ENCODE assay signal across 8 cellular contexts in genomic region chr15:98599911-98600685, GRCh38. TPM values are rescaled to one million over a fixed set of nuclear protein-coding genes. Genes with fewer than 3 reads are reported as not detected.
DNase-seq lines count a peak whose midpoint lies in the region; ATAC-seq lines count a peak whose summit lies in the region.

No MANE protein-coding gene starts in this region.

- peaks cover 16% of the 10 kb centered on the region for H3K4me1 Mint-ChIP-seq in T-helper 2 cell treated with Interferon-gamma antibody and Interleukin-4, amounts not matched to agents 5 μg/mL and 100 μg/mL, for 36 hours (ENCODE audit: low read depth)
- peaks cover 10% of the 10 kb centered on the region for H3K4me1 Mint-ChIP-seq in dendritic cell treated with granulocyte-macrophage colony-stimulating factor and Interleukin-4, amounts not matched to agents 40 ng/mL and 50 ng/mL, for 4 days (ENCODE audit: low read depth)
- H3K4me1 Mint-ChIP-seq in stimulated activated naive CD8-positive, alpha-beta T cell treated with anti-CD3 and anti-CD28 coated beads, Interleukin-15, Interleukin-2, amounts not matched to agents 100 ng/mL and 50 ng/mL, for 24 hours (ENCODE audit: low read depth) = peaks cover 20% of the 10 kb centered on the region

- H3K4me1 ChIP-seq in mononuclear cell (ENCODE audit: insufficient read depth, low read length) = peaks cover 6% of the 10 kb centered on the region

- peak; percentile 56 for ATAC-seq in GM18867 (IDR thresholded peaks at IDR 0.05; ENCODE audit: unreplicated experiment)
- peak; percentile 80 for ATAC-seq in HG02938 (IDR thresholded peaks at IDR 0.05; ENCODE audit: unreplicated experiment)

- peak overlapping the region; percentile 81 for H3K4me3 Mint-ChIP-seq in T-helper 2 cell treated with Interferon-gamma antibody and Interleukin-4, amounts not matched to agents 5 μg/mL and 100 μg/mL, for 36 hours
- peak overlapping the region; percentile 91 for H3K4me3 Mint-ChIP-seq in dendritic cell treated with granulocyte-macrophage colony-stimulating factor and Interleukin-4, amounts not matched to agents 40 ng/mL and 50 ng/mL, for 4 days
- peak overlapping the region; percentile 90 for H3K4me3 Mint-ChIP-seq in stimulated activated naive CD8-positive, alpha-beta T cell treated with anti-CD3 and anti-CD28 coated beads, Interleukin-15, Interleukin-2, amounts not matched to agents 100 ng/mL and 50 ng/mL, for 24 hours

- peak overlapping the region; percentile 71 for H3K27ac Mint-ChIP-seq in T-helper 2 cell treated with Interferon-gamma antibody and Interleukin-4, amounts not matched to agents 5 μg/mL and 100 μg/mL, for 36 hours
- H3K27ac Mint-ChIP-seq in dendritic cell treated with granulocyte-macrophage colony-stimulating factor and Interleukin-4, amounts not matched to agents 40 ng/mL and 50 ng/mL, for 4 days = peak overlapping the region; percentile 65
- H3K27ac Mint-ChIP-seq in stimulated activated naive CD8-positive, alpha-beta T cell treated with anti-CD3 and anti-CD28 coated beads, Interleukin-15, Interleukin-2, amounts not matched to agents 100 ng/mL and 50 ng/mL, for 24 hours = peak overlapping the region; percentile 97

- H3K9me3 Mint-ChIP-seq in T-helper 2 cell treated with Interferon-gamma antibody and Interleukin-4, amounts not matched to agents 5 μg/mL and 100 μg/mL, for 36 hours = no peaks in the 10 kb centered on the region
- no peaks in the 10 kb centered on the region for H3K9me3 Mint-ChIP-seq in dendritic cell treated with granulocyte-macrophage colony-stimulating factor and Interleukin-4, amounts not matched to agents 40 ng/mL and 50 ng/mL, for 4 days
- H3K9me3 Mint-ChIP-seq in stimulated activated naive CD8-positive, alpha-beta T cell treated with anti-CD3 and anti-CD28 coated beads, Interleukin-15, Interleukin-2, amounts not matched to agents 100 ng/mL and 50 ng/mL, for 24 hours = no peaks in the 10 kb centered on the region

- no peaks in the 10 kb centered on the region for H3K27me3 ChIP-seq in mononuclear cell (ENCODE audit: insufficient read depth, low read length)

- H3K27me3 Mint-ChIP-seq in T-helper 2 cell treated with Interferon-gamma antibody and Interleukin-4, amounts not matched to agents 5 μg/mL and 100 μg/mL, for 36 hours (ENCODE audit: low read depth) = peaks cover 11% of the 10 kb centered on the region
- H3K27me3 Mint-ChIP-seq in dendritic cell treated with granulocyte-macrophage colony-stimulating factor and Interleukin-4, amounts not matched to agents 40 ng/mL and 50 ng/mL, for 4 days = peaks cover 7% of the 10 kb centered on the region
- no peaks in the 10 kb centered on the region for H3K27me3 Mint-ChIP-seq in stimulated activated naive CD8-positive, alpha-beta T cell treated with anti-CD3 and anti-CD28 coated beads, Interleukin-15, Interleukin-2, amounts not matched to agents 100 ng/mL and 50 ng/mL, for 24 hours

- H3K36me3 Mint-ChIP-seq in T-helper 2 cell treated with Interferon-gamma antibody and Interleukin-4, amounts not matched to agents 5 μg/mL and 100 μg/mL, for 36 hours (ENCODE audit: low read depth) = no peaks in the 10 kb centered on the region
- H3K36me3 Mint-ChIP-seq in dendritic cell treated with granulocyte-macrophage colony-stimulating factor and Interleukin-4, amounts not matched to agents 40 ng/mL and 50 ng/mL, for 4 days (ENCODE audit: low read depth) = peaks cover 6% of the 10 kb centered on the region
- no peaks in the 10 kb centered on the region for H3K36me3 Mint-ChIP-seq in stimulated activated naive CD8-positive, alpha-beta T cell treated with anti-CD3 and anti-CD28 coated beads, Interleukin-15, Interleukin-2, amounts not matched to agents 100 ng/mL and 50 ng/mL, for 24 hours (ENCODE audit: low read depth)

- peak overlapping the region; percentile 40 for H3K4me3 ChIP-seq in mononuclear cell (ENCODE audit: low read length)

- intact Hi-C loops in dendritic cell treated with granulocyte-macrophage colony-stimulating factor and Interleukin-4, amounts not matched to agents 40 ng/mL and 50 ng/mL, for 4 days (cut with micrococcal nuclease) = no loop called here

- peak; percentile 20 for DNase-seq in T-helper 2 cell treated with Interferon-gamma antibody and Interleukin-4, amounts not matched to agents 5 μg/mL and 100 μg/mL, for 36 hours (ENCODE audit: low spot score)
- DNase-seq in NCI-H1092 treated with DMSO at 0.1 percent for 48 hours (lab: John Stamatoyannopoulos, UW) (no peak), mesenteric fat pad (ENCODE audit: low spot score) (no peak)

- H3K9me3 ChIP-seq in mononuclear cell (ENCODE audit: low read depth, low read length) = no peaks in the 10 kb centered on the region

RNA-seq across cellular contexts. Expression of gene IGF1R, which starts 48.2 kb away (rescaled TPM):
- 23.5 TPM for total RNA-seq in mononuclear cell
- 29.2 TPM for total RNA-seq in mesenteric fat pad
